8 cellular contexts compared by ENCODE assay signal in genomic region chr5:122458278-122458872, GRCh38.
DNase-seq lines count a peak whose midpoint lies in the region; ATAC-seq, FAIRE-seq and TF ChIP-seq lines count a peak whose summit lies in the region.

No MANE protein-coding gene starts in this region.

- DNase-seq in AG08395 (ENCODE audit: low spot score) (peak; percentile 40), GM18507 (ENCODE audit: extremely low spot score, insufficient read length, low read depth) (no peak), RKO (ENCODE audit: low spot score) (peak; percentile 56), hepatocyte (ENCODE audit: low spot score) (peak; percentile 52), NOMO-1 (lab: John Stamatoyannopoulos, UW; ENCODE audit: unreplicated experiment in 2 of 2) (no peak)
- no peak for DNase-seq in activated T-cell treated with anti-CD3 and anti-CD28 coated beads, Interleukin-2, amount 50 U/mL, for 1 hour
- DNase-seq in stimulated activated CD4-positive, alpha-beta T cell treated with anti-CD3 and anti-CD28 coated beads, Interleukin-12 subunit alpha, Interleukin-12 subunit beta, amount 100 ng/mL, for 4 hours = no peak

- TF ChIP-seq CTCF in hepatocyte (IDR thresholded peaks at IDR 0.05; ENCODE audit: poor library complexity) = peak; percentile 47

- H3K9me2 ChIP-seq in hepatocyte (replicated peaks; ENCODE audit: insufficient read depth) = no peaks in the 10 kb centered on the region

- H3K4me2 ChIP-seq in hepatocyte = no peak overlapping the region

- no peaks in the 10 kb centered on the region for H3K9me3 ChIP-seq in hepatocyte (ENCODE audit: low read depth)

- H3K27me3 ChIP-seq in hepatocyte = no peaks in the 10 kb centered on the region

- FAIRE-seq in GM18507 (lab: Jason Lieb, UNC) = peak; percentile 67

- no peaks in the 10 kb centered on the region for H3K4me1 ChIP-seq in hepatocyte (ENCODE audit: insufficient read depth)

- H4K20me1 ChIP-seq in hepatocyte (ENCODE audit: insufficient read depth, poor library complexity, severe bottlenecking) = no peaks in the 10 kb centered on the region

- H3K36me3 ChIP-seq in hepatocyte (replicated peaks; ENCODE audit: insufficient read depth, low read depth) = no peaks in the 10 kb centered on the region

- peak; percentile 81 for ATAC-seq in HG02981 (IDR thresholded peaks at IDR 0.05; ENCODE audit: unreplicated experiment)

- H3K27ac ChIP-seq in hepatocyte = no peak overlapping the region

- H3K79me2 ChIP-seq in hepatocyte = no peaks in the 10 kb centered on the region

- no peak overlapping the region for H2AFZ ChIP-seq in hepatocyte

- no peak overlapping the region for H3K4me3 ChIP-seq in hepatocyte

- 87% methylated on average over 8 of the region's 8 CpGs for WGBS in hepatocyte (ENCODE audit: low lambda C conversion rate, missing lambda C conversion rate)

Comparison
In these comparisons a context has a peak if more than half of its experiments do, and no peak if none do; other contexts are left out.
1. DNase-seq: peak in AG08395 (single experiment), RKO (single experiment) and hepatocyte (single experiment); none in GM18507 (single experiment), activated T-cell treated with anti-CD3 and anti-CD28 coated beads, Interleukin-2, amount 50 U/mL, for 1 hour (single experiment), stimulated activated CD4-positive, alpha-beta T cell treated with anti-CD3 and anti-CD28 coated beads, Interleukin-12 subunit alpha, Interleukin-12 subunit beta, amount 100 ng/mL, for 4 hours (single experiment) and NOMO-1 (0 of 2).